10 cellular contexts compared by ENCODE assay signal in genomic region chr5:172870807-172871431, GRCh38. TPM values are rescaled to one million over a fixed set of nuclear protein-coding genes. Genes with fewer than 3 reads are reported as not detected.
DNase-seq lines count a peak whose midpoint lies in the region; ATAC-seq lines count a peak whose summit lies in the region.
"Had no signal": no experiment of that assay in that cellular context is flagged by ENCODE, and none has a peak within 500 bp of the region (broad histone marks: within the 10 kb centered on the region; RNA-seq: fewer than 3 reads in every experiment).

No MANE protein-coding gene starts in this region.

- peak overlapping the region; percentile 34 for H3K27ac ChIP-seq in duodenal mucosa (ENCODE audit: low read depth, low read length)
- H3K27ac ChIP-seq in mesodermal cell (ENCODE audit: low read depth, low read length, severe bottlenecking): peak overlapping the region; percentile 47
- H3K27ac ChIP-seq in subcutaneous abdominal adipose tissue (ENCODE audit: low read depth, low read length): peak overlapping the region; percentile 98

- H3K27me3 ChIP-seq in duodenal mucosa (ENCODE audit: control insufficient read depth in 1 of 2, insufficient read depth in 2 of 2, low read length in 2 of 2) (no peaks in the 10 kb centered on the region), subcutaneous abdominal adipose tissue (ENCODE audit: control insufficient read depth in 5 of 5, insufficient read depth in 4 of 5, low read length in 5 of 5) (no peaks in the 10 kb centered on the region)

- peaks cover 0 to 10% of the 10 kb centered on the region in 2 donors for H3K36me3 ChIP-seq in duodenal mucosa (ENCODE audit: control insufficient read depth in 1 of 2, insufficient read depth in 2 of 2, low read length in 2 of 2)
- H3K36me3 ChIP-seq in mesodermal cell (ENCODE audit: control insufficient read depth, insufficient read depth, low read length): peaks cover 9% of the 10 kb centered on the region
- H3K36me3 ChIP-seq in subcutaneous abdominal adipose tissue (ENCODE audit: control insufficient read depth in 5 of 5, insufficient read depth in 5 of 5, low read length in 5 of 5): no peaks in the 10 kb centered on the region

- 75 to 83% methylated on average over 14 to 15 of the region's 16 CpGs for WGBS in mesodermal cell (ENCODE audit: insufficient coverage in 2 of 2), 2 experiments

- H3K4me1 ChIP-seq in duodenal mucosa (ENCODE audit: control insufficient read depth in 1 of 2, insufficient read depth in 2 of 2, low read length in 2 of 2) (peaks cover 19 to 30% of the 10 kb centered on the region in 2 donors), mesodermal cell (ENCODE audit: control insufficient read depth, insufficient read depth, low read length, poor library complexity, severe bottlenecking) (peaks cover 72% of the 10 kb centered on the region), subcutaneous abdominal adipose tissue (ENCODE audit: control insufficient read depth in 5 of 5, insufficient read depth in 5 of 5, low read length in 5 of 5) (peaks cover 44 to 91% (median 79%) of the 10 kb centered on the region in 5 donors)

- no peak overlapping the region for H3K9ac ChIP-seq in duodenal mucosa (ENCODE audit: low read depth in 1 of 2, low read length in 2 of 2)
- H3K9ac ChIP-seq in subcutaneous abdominal adipose tissue (ENCODE audit: low read length in 5 of 5): peak overlapping the region; percentile 49 to 84 (median 63)

- ATAC-seq in HG02852 (IDR thresholded peaks at IDR 0.05; ENCODE audit: unreplicated experiment) (no peak), HG03025 (IDR thresholded peaks at IDR 0.05; ENCODE audit: low FRiP score, unreplicated experiment) (no peak)

- H3K4me3 ChIP-seq in duodenal mucosa (ENCODE audit: low read depth in 1 of 2, low read length in 2 of 2) (no peak overlapping the region), mesodermal cell (ENCODE audit: extremely low read depth, insufficient read depth, low read length, poor library complexity, severe bottlenecking) (no peak overlapping the region), subcutaneous abdominal adipose tissue (ENCODE audit: low read depth in 1 of 5, low read length in 5 of 5) (peak overlapping the region in 2 of 5 donors; percentile 4 to 21)

- no peaks in the 10 kb centered on the region for H3K9me3 ChIP-seq in duodenal mucosa (ENCODE audit: control insufficient read depth in 1 of 2, low read length in 2 of 2)
- no peaks in the 10 kb centered on the region for H3K9me3 ChIP-seq in mesodermal cell (ENCODE audit: control insufficient read depth, low read length)
- H3K9me3 ChIP-seq in subcutaneous abdominal adipose tissue (ENCODE audit: control insufficient read depth in 5 of 5, low read length in 5 of 5): no peaks in the 10 kb centered on the region

- DNase-seq in HPDE6-E6E7 (ENCODE audit: extremely low spot score) (peak; percentile 48), Ammon's horn (ENCODE audit: low spot score) (no peak), NCI-H226 (no peak)
- DNase-seq: MM.1S, SHP77 had no signal

RNA-seq across cellular contexts. Expression of gene ERGIC1, which starts 36.9 kb away (rescaled TPM):
- 116 TPM for polyA plus RNA-seq in mesodermal cell (2013, experiment 1 of 2)
- 100 TPM for polyA plus RNA-seq in mesodermal cell (2013, experiment 2 of 2)

Comparison
In these comparisons a context has a peak if more than half of its experiments do, and no peak if none do; other contexts are left out.
1. H3K27ac ChIP-seq: peak in every context shown above with its lines; median percentile 98 in subcutaneous abdominal adipose tissue; 47 in mesodermal cell; 34 in duodenal mucosa.
2. H3K9ac ChIP-seq: peak in subcutaneous abdominal adipose tissue (5 of 5); none in duodenal mucosa (0 of 2).